In the genomic region with DNA sequence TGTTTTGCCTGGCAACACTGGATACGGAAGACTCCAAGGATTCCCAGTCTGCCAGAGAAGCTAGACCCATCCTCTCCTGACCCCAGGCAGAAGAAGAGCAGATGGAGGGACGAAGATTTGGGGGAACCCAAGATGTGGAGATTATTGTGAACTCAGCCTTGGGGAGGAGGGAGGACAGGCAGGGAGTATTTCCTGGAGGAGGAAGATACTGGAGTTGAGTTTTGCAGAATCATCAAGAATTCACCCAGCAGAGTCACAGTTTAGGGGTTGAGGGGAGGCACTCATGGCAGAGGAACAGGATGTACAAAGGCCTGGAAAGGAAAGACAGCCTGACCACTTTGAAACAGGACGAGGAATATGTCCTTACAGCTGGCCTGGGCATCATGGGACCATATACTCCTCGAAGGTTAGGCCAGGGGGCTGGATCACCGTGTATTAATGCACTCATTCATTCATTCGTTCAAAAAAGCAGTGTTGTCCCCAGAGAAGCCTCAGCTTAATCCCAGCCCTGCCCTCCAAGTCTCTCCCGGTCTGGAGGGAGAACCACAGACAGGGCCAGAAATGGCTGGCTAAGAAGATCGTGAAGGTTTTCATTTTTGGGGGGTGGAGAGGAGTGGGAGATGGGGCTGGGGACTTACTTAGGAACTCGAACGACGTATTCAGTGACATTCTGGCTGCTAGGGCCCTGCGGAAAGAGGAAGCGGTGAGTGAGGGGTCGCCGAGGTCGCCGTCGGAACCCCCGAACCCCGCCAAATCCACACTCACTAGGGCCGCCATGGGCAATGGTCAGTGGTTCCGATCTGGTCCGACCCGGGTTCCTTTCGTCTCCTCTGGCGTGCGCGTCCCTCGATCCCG, we compare ENCODE assay signal across 8 cellular contexts. TPM values are rescaled to one million over a fixed set of nuclear protein-coding genes. Genes with fewer than 3 reads are reported as not detected.
DNase-seq lines count a peak whose midpoint lies in the region; ATAC-seq and TF ChIP-seq lines count a peak whose summit lies in the region.

No MANE protein-coding gene starts in this region.

- peak overlapping the region; percentile 97 for H3K27ac ChIP-seq in ACC112 (ENCODE audit: low read depth, low read length)
- peak overlapping the region; percentile 52 for H3K27ac ChIP-seq in HEK293 (ENCODE audit: extremely low read depth, low read depth, low read length)
- H3K27ac ChIP-seq in right lobe of liver = peak overlapping the region; percentile 72 to 88 (median 85)
- peak overlapping the region; percentile 94 to 98 for H3K27ac ChIP-seq in uterus

- H3K4me1 ChIP-seq in ACC112 (ENCODE audit: control insufficient read depth, insufficient read depth, low read length, unreplicated experiment) (peaks cover 8% of the 10 kb centered on the region), HEK293 (ENCODE audit: control insufficient read depth, insufficient read depth, low read length) (peaks cover 6% of the 10 kb centered on the region), adipocyte (ENCODE audit: control insufficient read depth, insufficient read depth, low read length) (peaks cover 7% of the 10 kb centered on the region), right lobe of liver (peaks cover 0 to 7% (median 3%) of the 10 kb centered on the region in 4 donors), uterus (peaks cover 0 to 8% of the 10 kb centered on the region in 2 donors)

- peaks cover 20% of the 10 kb centered on the region for H3K79me2 ChIP-seq in ACC112 (ENCODE audit: control insufficient read depth, insufficient read depth, low read length, unreplicated experiment)

- CTCF ChIA-PET in HEK293 (lab: Yijun Ruan, JAX) = interaction anchor here (2.2 kb wide), 1 partner anchor 20 kb away, joined by 5 read pairs; no protein-coding TSS in a partner anchor

- intact Hi-C loops in right lobe of liver (cut with DNase I) (no loop called here), uterus (cut with DNase I; ENCODE audit: low total_unique reads) (no loop called here)

- no peak for TF ChIP-seq CTCF in HEK293 (tag by site-specific recombination; IDR thresholded peaks at IDR 0.05)
- no peak for TF ChIP-seq CTCF in right lobe of liver (IDR thresholded peaks at IDR 0.05)
- TF ChIP-seq CTCF in uterus (IDR thresholded peaks at IDR 0.05) = no peak
- TF ChIP-seq CTCF in GM20000 (IDR thresholded peaks at IDR 0.05; ENCODE audit: extremely low read depth, missing control alignments) = no peak

- POLR2A ChIA-PET in HEK293 (lab: Yijun Ruan, JAX) = interaction anchor here (0.5 to 1.5 kb wide), 7 partner anchors 19 to 1649 kb away, joined by 3 to 7 read pairs (median 5); a partner anchor contains a TSS

- ATAC-seq in right lobe of liver (no peak), HG03460 (IDR thresholded peaks at IDR 0.05; ENCODE audit: unreplicated experiment) (no peak), HG03039 (IDR thresholded peaks at IDR 0.05; ENCODE audit: unreplicated experiment) (no peak)

- 0 out of 2 replicates have a peak, but pooled peaks cover 6% of the 10 kb centered on the region for H3K36me3 ChIP-seq in ACC112 (ENCODE audit: insufficient read depth, low read length)
- H3K36me3 ChIP-seq in HEK293 (ENCODE audit: control insufficient read depth in 2 of 2, insufficient read depth in 1 of 2, low read length in 2 of 2) = peaks cover 24 to 43% of the 10 kb centered on the region in 2 experiments
- peaks cover 24% of the 10 kb centered on the region for H3K36me3 ChIP-seq in adipocyte (ENCODE audit: control insufficient read depth, insufficient read depth, low read length, severe bottlenecking)
- H3K36me3 ChIP-seq in right lobe of liver = peaks cover 0 to 21% (median 10%) of the 10 kb centered on the region in 4 donors
- no peaks in the 10 kb centered on the region for H3K36me3 ChIP-seq in uterus

- H3K27me3 ChIP-seq in ACC112 (ENCODE audit: insufficient read depth, low read length) (no peaks in the 10 kb centered on the region), adipocyte (replicated peaks; ENCODE audit: control insufficient read depth, insufficient read depth, low read length) (no peaks in the 10 kb centered on the region), right lobe of liver (no peaks in the 10 kb centered on the region), uterus (no peaks in the 10 kb centered on the region)

- peak overlapping the region; percentile 99 for H3K4me3 ChIP-seq in ACC112 (ENCODE audit: low read depth, low read length)
- H3K4me3 ChIP-seq in HEK293 (ENCODE audit: low read depth, low read length) = peak overlapping the region; percentile 73
- H3K4me3 ChIP-seq in adipocyte (ENCODE audit: low read length) = peak overlapping the region; percentile 90
- peak overlapping the region; percentile 80 to 89 (median 81) for H3K4me3 ChIP-seq in right lobe of liver
- H3K4me3 ChIP-seq in uterus = peak overlapping the region; percentile 80 to 96

- peak overlapping the region; percentile 99 for H3K9ac ChIP-seq in adipocyte (ENCODE audit: low read length)

- TF ChIP-seq POLR2A in right lobe of liver (IDR thresholded peaks at IDR 0.05) (no peak), uterus (IDR thresholded peaks at IDR 0.05) (no peak)

- H3K9me3 ChIP-seq in HEK293 (ENCODE audit: control insufficient read depth, insufficient read depth, low read depth, low read length) = no peaks in the 10 kb centered on the region
- no peaks in the 10 kb centered on the region for H3K9me3 ChIP-seq in adipocyte (ENCODE audit: control insufficient read depth, low read length)
- no peaks in the 10 kb centered on the region for H3K9me3 ChIP-seq in right lobe of liver
- H3K9me3 ChIP-seq in uterus = no peaks in the 10 kb centered on the region

- 15% methylated on average over 13 of the region's 30 CpGs for WGBS in right lobe of liver (ENCODE audit: insufficient coverage, low coverage, low lambda C conversion rate, missing lambda C conversion rate)

- H2AFZ ChIP-seq in ACC112 (ENCODE audit: low read length, unreplicated experiment) = peak overlapping the region; percentile 99

- peak; percentile 23 for DNase-seq in adipocyte (ENCODE audit: low read depth)
- DNase-seq in right lobe of liver = no peak
- no peak for DNase-seq in uterus
- DNase-seq in GM20000 (ENCODE audit: low spot score) = no peak

TF ChIP-seq in HEK293, 187 proteins besides CTCF, POLR2A, EP300 and RAD21 (continues in another document):
- TF ChIP-seq ZNF184 (tag by site-specific recombination; IDR thresholded peaks at IDR 0.05) (no peak), ZNF777 (tag by site-specific recombination; IDR thresholded peaks at IDR 0.05; ENCODE audit: borderline replicate concordance) (0 out of 2 replicates have a peak, but pooled peaks have one; percentile 32), SCRT2 (tag by site-specific recombination; IDR thresholded peaks at IDR 0.05) (no peak), ZNF404 (tag by site-specific recombination; IDR thresholded peaks at IDR 0.05) (no peak), ZNF629 (tag by site-specific recombination; IDR thresholded peaks at IDR 0.05) (no peak), ZNF792 (tag by site-specific recombination; IDR thresholded peaks at IDR 0.05) (no peak), ZNF768 (tag by site-specific recombination; IDR thresholded peaks at IDR 0.05) (no peak), ZNF660 (tag by site-specific recombination; IDR thresholded peaks at IDR 0.05) (no peak), ZNF585B (tag by site-specific recombination; IDR thresholded peaks at IDR 0.05) (no peak), YY1 (tag by site-specific recombination; IDR thresholded peaks at IDR 0.05) (0 out of 2 replicates have a peak, but pooled peaks have one; percentile 25), ZNF302 (tag by site-specific recombination; IDR thresholded peaks at IDR 0.05; ENCODE audit: low read depth) (no peak), ZNF274 (IDR thresholded peaks at IDR 0.05; ENCODE audit: low read length) (no peak), ZNF274 (tag by site-specific recombination; IDR thresholded peaks at IDR 0.05; ENCODE audit: borderline replicate concordance) (no peak)
- TF ChIP-seq, protein P1, sequence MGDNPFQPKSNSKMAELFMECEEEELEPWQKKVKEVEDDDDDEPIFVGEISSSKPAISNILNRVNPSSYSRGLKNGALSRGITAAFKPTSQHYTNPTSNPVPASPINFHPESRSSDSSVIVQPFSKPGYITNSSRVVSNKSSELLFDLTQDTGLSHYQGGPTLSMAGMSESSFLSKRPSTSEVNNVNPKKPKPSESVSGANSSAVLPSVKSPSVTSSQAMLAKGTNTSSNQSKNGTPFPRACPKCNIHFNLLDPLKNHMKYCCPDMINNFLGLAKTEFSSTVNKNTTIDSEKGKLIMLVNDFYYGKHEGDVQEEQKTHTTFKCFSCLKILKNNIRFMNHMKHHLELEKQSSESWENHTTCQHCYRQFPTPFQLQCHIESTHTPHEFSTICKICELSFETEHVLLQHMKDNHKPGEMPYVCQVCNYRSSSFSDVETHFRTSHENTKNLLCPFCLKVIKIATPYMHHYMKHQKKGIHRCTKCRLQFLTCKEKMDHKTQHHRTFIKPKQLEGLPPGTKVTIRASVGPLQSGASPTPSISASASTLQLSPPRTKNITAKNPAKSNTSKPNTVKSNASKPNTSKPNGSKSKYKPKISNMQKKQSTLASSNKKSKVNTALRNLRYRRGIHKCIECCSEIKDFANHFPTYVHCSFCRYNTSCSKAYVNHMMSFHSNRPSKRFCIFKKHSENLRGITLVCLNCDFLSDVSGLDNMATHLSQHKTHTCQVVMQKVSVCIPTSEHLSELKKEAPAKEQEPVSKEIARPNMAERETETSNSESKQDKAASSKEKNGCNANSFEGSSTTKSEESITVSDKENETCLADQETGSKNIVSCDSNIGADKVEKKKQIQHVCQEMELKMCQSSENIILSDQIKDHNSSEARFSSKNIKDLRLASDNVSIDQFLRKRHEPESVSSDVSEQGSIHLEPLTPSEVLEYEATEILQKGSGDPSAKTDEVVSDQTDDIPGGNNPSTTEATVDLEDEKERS (tag by site-specific recombination; IDR thresholded peaks at IDR 0.05) = no peak

RNA-seq across cellular contexts. Expression of a gene that starts 0.5 kb away (rescaled TPM):
- total RNA-seq in right lobe of liver (10 to 100 TPM; 12.8 to 22.7 (median 19.8) TPM), uterus (10 to 100 TPM; 38.2 to 82.2 (median 61.8) TPM)

RNA-seq across cellular contexts. Expression of a gene that starts 16.7 kb away (rescaled TPM):
- 1 to 10 TPM in 3 of 6 experiments, under 1 TPM in 3; 0.55 to 1.9 (median 1.0) TPM for total RNA-seq in right lobe of liver
- 1 to 10 TPM in 2 of 4 donors, under 1 TPM in 1, not detected in 1; 0.26 to 2.2 (median 1.8) TPM for total RNA-seq in uterus

RNA-seq across cellular contexts. Expression of a gene that starts 19.9 kb away (rescaled TPM):
- 10 to 100 TPM; 60.7 to 78.4 (median 72.2) TPM for total RNA-seq in right lobe of liver
- 10 to 100 TPM; 17.4 to 84.8 (median 42.7) TPM for total RNA-seq in uterus

RNA-seq across cellular contexts. Expression of a gene that starts 31.1 kb away (rescaled TPM):
- total RNA-seq in right lobe of liver (100 to 1,000 TPM in 2 of 6 experiments, 10 to 100 TPM in 4; 38.0 to 112 (median 53.8) TPM), uterus (10 to 100 TPM; 23.9 to 99.7 (median 52.1) TPM)

RNA-seq across cellular contexts. Expression of a gene that starts 32.2 kb away (rescaled TPM):
- total RNA-seq in right lobe of liver (10 to 100 TPM; 68.1 to 89.5 (median 76.1) TPM), uterus (100 to 1,000 TPM in 2 of 4 donors, 10 to 100 TPM in 2; 23.5 to 259 (median 66.5) TPM)
